ENCODE assay signal across 29 cellular contexts in genomic region chr3:71809321-71809720, GRCh38. TPM values are rescaled to one million over a fixed set of nuclear protein-coding genes. Genes with fewer than 3 reads are reported as not detected.
"Had no signal": no experiment of that assay in that cellular context is flagged by ENCODE, and none has a peak within 500 bp of the region (broad histone marks: within the 10 kb centered on the region; RNA-seq: fewer than 3 reads in every experiment).

No MANE protein-coding gene starts in this region.

- DNase-seq: colonic mucosa; effector CD8-positive, alpha-beta T cell; endodermal cell; foreskin melanocyte; hypothalamus; immature natural killer cell; islet precursor cell; kidney glomerular epithelial cell; left colon; mesenchymal stem cell; mucosa of descending colon; naive B cell; stimulated activated CD4-positive, alpha-beta T cell treated with anti-CD3 and anti-CD28 coated beads, Interleukin-2, amount 100 ng/mL, for 24 hours; stimulated activated CD4-positive, alpha-beta T cell treated with anti-CD3 and anti-CD28 coated beads, Interleukin-4, amount 100 ng/mL, for 24 hours; stimulated activated naive CD4-positive, alpha-beta T cell treated with Interleukin-2 at 50 U/mL for 16 hours; stomach; thyroid gland had no signal

- H3K27me3 ChIP-seq: colonic mucosa, right atrium auricular region, stomach, thyroid gland, vagina had no signal

- H3K4me1 ChIP-seq: colonic mucosa, parathyroid adenoma, prostate gland, right atrium auricular region, stomach, thyroid gland, vagina had no signal

- H3K27ac ChIP-seq: colonic mucosa, epithelial cell of prostate, parathyroid adenoma, prostate gland, right atrium auricular region, stomach, thyroid gland, vagina had no signal

- H3K9me3 ChIP-seq: colonic mucosa, mucosa of descending colon, prostate gland, right atrium auricular region, stomach, thyroid gland, vagina had no signal

- H3K36me3 ChIP-seq: colonic mucosa, prostate gland, right atrium auricular region, stomach, thyroid gland, vagina had no signal

- H3K4me3 ChIP-seq: colonic mucosa, mucosa of descending colon, prostate gland, right atrium auricular region, stomach, thyroid gland, vagina had no signal

RNA-seq across cellular contexts. Expression of gene PROK2, which starts 24.4 kb away (rescaled TPM):
- total RNA-seq: esophagus mucosa, fibroblast of lung, left colon, lung microvascular endothelial cell, mesothelial cell of epicardium, neural crest cell, osteoblast, stomach, thyroid gland, ureter had no signal
- polyA plus RNA-seq: fibroblast of lung, immature natural killer cell had no signal

RNA-seq across cellular contexts. Expression of gene GPR27, which starts 55.7 kb away (rescaled TPM):
- total RNA-seq: fibroblast of lung, lung microvascular endothelial cell, osteoblast had no signal
- polyA plus RNA-seq: fibroblast of lung had no signal
